In genomic region chr10:128268015-128268722, GRCh38 we compare ENCODE assay signal across 1 cellular context.
A peak's percentile ranks its signal among the peaks of the same experiment; 100 is the strongest.
TF ChIP-seq lines count a peak whose summit lies in the region.

No MANE protein-coding gene starts in this region.

TF ChIP-seq in H1, 55 proteins besides CTCF, POLR2A, EP300 and RAD21:
- TF ChIP-seq BCL11A (IDR thresholded peaks at IDR 0.05; ENCODE audit: low read depth in 2 of 2, low read length in 2 of 2) (no peak), HDAC6 (IDR thresholded peaks at IDR 0.05; ENCODE audit: low read depth, low read length) (no peak), NRF1 (IDR thresholded peaks at IDR 0.05; ENCODE audit: low read depth, low read length) (no peak), E2F6 (IDR thresholded peaks at IDR 0.05) (peak; percentile 84), CHD2 (IDR thresholded peaks at IDR 0.05; ENCODE audit: low read length) (no peak), KDM4A (IDR thresholded peaks at IDR 0.05; ENCODE audit: low read depth, low read length, severe bottlenecking) (no peak), KDM1A (IDR thresholded peaks at IDR 0.05; ENCODE audit: borderline replicate concordance, low read length) (no peak), CTBP2 (IDR thresholded peaks at IDR 0.05; ENCODE audit: borderline replicate concordance, insufficient read depth, insufficient read length, low read length) (no peak), CEBPB (IDR thresholded peaks at IDR 0.05; ENCODE audit: low read depth, low read length) (no peak), CHD1 (IDR thresholded peaks at IDR 0.05; ENCODE audit: low read depth, low read length) (no peak), CBX5 (IDR thresholded peaks at IDR 0.05; ENCODE audit: low read depth, low read length) (no peak), MAX (IDR thresholded peaks at IDR 0.05) (peak; percentile 71), POU5F1 (IDR thresholded peaks at IDR 0.05; ENCODE audit: low read depth, low read length) (no peak), HDAC2 (IDR thresholded peaks at IDR 0.05; ENCODE audit: borderline replicate concordance in 1 of 2, low read depth in 2 of 2, low read length in 2 of 2) (no peak), RFX5 (IDR thresholded peaks at IDR 0.05; ENCODE audit: borderline replicate concordance, low read depth, low read length) (no peak), TEAD4 (IDR thresholded peaks at IDR 0.05; ENCODE audit: low read depth, low read length) (no peak; the same call in 1 of the 2 replicates), TBP (IDR thresholded peaks at IDR 0.05; ENCODE audit: low read depth, low read length) (peak; percentile 42; the same call in 1 of the 2 replicates), BRCA1 (IDR thresholded peaks at IDR 0.05; ENCODE audit: low read depth, low read length) (no peak), EZH2 (IDR thresholded peaks at IDR 0.05; ENCODE audit: low read depth, low read length, severe bottlenecking) (no peak), ASH2L (IDR thresholded peaks at IDR 0.05; ENCODE audit: low read length) (no peak), SIRT6 (IDR thresholded peaks at IDR 0.05; ENCODE audit: low read length) (no peak), TCF12 (IDR thresholded peaks at IDR 0.05; ENCODE audit: low read depth, low read length) (no peak), JUND (IDR thresholded peaks at IDR 0.05; ENCODE audit: low read length) (no peak), SP2 (IDR thresholded peaks at IDR 0.05; ENCODE audit: low read length) (no peak), CREB1 (IDR thresholded peaks at IDR 0.05) (no peak)
